Comparison of ENCODE assay signal across 12 cellular contexts in the genomic region with DNA sequence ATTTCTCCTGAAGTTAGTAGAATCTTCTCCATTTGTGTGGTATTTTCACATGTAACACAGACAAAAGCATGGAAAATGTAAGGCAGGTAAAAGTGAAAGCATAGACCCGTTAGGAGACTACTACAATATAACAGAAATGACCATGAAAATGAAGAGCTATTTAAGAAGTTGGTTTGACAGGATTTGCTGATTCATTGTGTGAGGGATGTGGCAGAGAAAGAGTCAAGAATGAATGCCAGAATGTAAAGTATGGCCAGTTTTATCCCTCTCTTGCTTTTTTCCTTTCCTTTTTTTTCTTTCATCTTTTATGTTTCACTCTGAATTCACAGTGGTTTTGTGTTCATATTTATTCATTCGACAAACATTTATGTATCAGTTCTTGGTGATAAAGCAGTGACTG.
DNase-seq lines count a peak whose midpoint lies in the region; ATAC-seq and TF ChIP-seq lines count a peak whose summit lies in the region.
"Had no signal": no experiment of that assay in that cellular context is flagged by ENCODE, and none has a peak within 500 bp of the region (broad histone marks: within the 10 kb centered on the region; RNA-seq: fewer than 3 reads in every experiment).

No MANE protein-coding gene starts in this region.

- peaks cover 21% of the 10 kb centered on the region for H3K4me1 Mint-ChIP-seq in mesothelial cell of epicardium
- no peaks in the 10 kb centered on the region for H3K4me1 Mint-ChIP-seq in stimulated activated memory B cell treated with anti-CD40 and anti-IgM and Interleukin-4, amounts not matched to agents 10 μg/mL and 1 μg/mL and 100 μg/mL, for 72 hours
- H3K4me1 Mint-ChIP-seq in CD4-positive, alpha-beta T cell (ENCODE audit: low read depth), result no peaks in the 10 kb centered on the region

- peaks cover 32% of the 10 kb centered on the region for H3K36me3 Mint-ChIP-seq in mesothelial cell of epicardium
- peaks cover 39% of the 10 kb centered on the region for H3K36me3 Mint-ChIP-seq in stimulated activated memory B cell treated with anti-CD40 and anti-IgM and Interleukin-4, amounts not matched to agents 10 μg/mL and 1 μg/mL and 100 μg/mL, for 72 hours
- peaks cover 9% of the 10 kb centered on the region for H3K36me3 Mint-ChIP-seq in CD4-positive, alpha-beta T cell (ENCODE audit: low read depth)

- H3K27ac ChIP-seq in CD4-positive, alpha-beta T cell (ENCODE audit: low read depth, low read length), result no peak overlapping the region

- H3K9me3 Mint-ChIP-seq in mesothelial cell of epicardium, result peaks cover 19% of the 10 kb centered on the region
- peaks cover 7% of the 10 kb centered on the region for H3K9me3 Mint-ChIP-seq in stimulated activated memory B cell treated with anti-CD40 and anti-IgM and Interleukin-4, amounts not matched to agents 10 μg/mL and 1 μg/mL and 100 μg/mL, for 72 hours
- no peaks in the 10 kb centered on the region for H3K9me3 Mint-ChIP-seq in CD4-positive, alpha-beta T cell

- CTCF ChIA-PET in CD4-positive, alpha-beta T cell (lab: Charles Lee), result no interaction called here

- POLR2A ChIA-PET in CD4-positive, alpha-beta T cell (lab: Charles Lee), result no interaction called here

- DNase-seq in GM12865 (ENCODE audit: low read depth), result peak; percentile 10
- peak; percentile 16 for DNase-seq in KG1 (lab: John Stamatoyannopoulos, UW)
- peak; percentile 52 for DNase-seq in amniotic epithelial cell (ENCODE audit: low read depth)
- DNase-seq in mesothelial cell of epicardium (ENCODE audit: low spot score in 2 of 2, unreplicated experiment in 2 of 2), result no peak
- DNase-seq in posterior cingulate gyrus, result no peak
- no peak for DNase-seq in CD4-positive, alpha-beta T cell
- DNase-seq: activated T-cell treated with anti-CD3 and anti-CD28 coated beads for 4 hours; DND-41; RPMI8226; stimulated activated naive B cell treated with anti-CD40 and anti-IgM and Interleukin-4, amounts not matched to agents 10 μg/mL and 1 μg/mL and 100 μg/mL, for 72 hours had no signal

- H3K9me3 ChIP-seq in CD4-positive, alpha-beta T cell (ENCODE audit: control insufficient read depth, low read length), result no peaks in the 10 kb centered on the region

- no peak overlapping the region for H3K4me3 ChIP-seq in GM12865 (ENCODE audit: low read depth, low read length)

- no peak overlapping the region for H3K4me3 Mint-ChIP-seq in mesothelial cell of epicardium
- no peak overlapping the region for H3K4me3 Mint-ChIP-seq in stimulated activated memory B cell treated with anti-CD40 and anti-IgM and Interleukin-4, amounts not matched to agents 10 μg/mL and 1 μg/mL and 100 μg/mL, for 72 hours
- H3K4me3 Mint-ChIP-seq in CD4-positive, alpha-beta T cell, result no peak overlapping the region
- H3K4me3 Mint-ChIP-seq: stimulated activated naive B cell treated with anti-CD40 and anti-IgM and Interleukin-4, amounts not matched to agents 10 μg/mL and 1 μg/mL and 100 μg/mL, for 72 hours had no signal

- no peak for ATAC-seq in GM19395 (IDR thresholded peaks at IDR 0.05; ENCODE audit: unreplicated experiment)
- ATAC-seq in stimulated activated memory B cell treated with anti-CD40 and anti-IgM and Interleukin-4, amounts not matched to agents 10 μg/mL and 1 μg/mL and 100 μg/mL, for 72 hours, result no peak
- ATAC-seq in CD4-positive, alpha-beta T cell (ENCODE audit: poor library complexity), result no peak
- ATAC-seq: stimulated activated naive B cell treated with anti-CD40 and anti-IgM and Interleukin-4, amounts not matched to agents 10 μg/mL and 1 μg/mL and 100 μg/mL, for 72 hours had no signal

- no peaks in the 10 kb centered on the region for H3K27me3 Mint-ChIP-seq in mesothelial cell of epicardium (ENCODE audit: low read depth)
- no peaks in the 10 kb centered on the region for H3K27me3 Mint-ChIP-seq in stimulated activated memory B cell treated with anti-CD40 and anti-IgM and Interleukin-4, amounts not matched to agents 10 μg/mL and 1 μg/mL and 100 μg/mL, for 72 hours
- no peaks in the 10 kb centered on the region for H3K27me3 Mint-ChIP-seq in CD4-positive, alpha-beta T cell
- H3K27me3 Mint-ChIP-seq: stimulated activated naive B cell treated with anti-CD40 and anti-IgM and Interleukin-4, amounts not matched to agents 10 μg/mL and 1 μg/mL and 100 μg/mL, for 72 hours had no signal

- H3K27ac Mint-ChIP-seq in mesothelial cell of epicardium, result peak overlapping the region; percentile 67
- H3K27ac Mint-ChIP-seq in stimulated activated memory B cell treated with anti-CD40 and anti-IgM and Interleukin-4, amounts not matched to agents 10 μg/mL and 1 μg/mL and 100 μg/mL, for 72 hours, result no peak overlapping the region
- no peak overlapping the region for H3K27ac Mint-ChIP-seq in CD4-positive, alpha-beta T cell
- H3K27ac Mint-ChIP-seq: stimulated activated naive B cell treated with anti-CD40 and anti-IgM and Interleukin-4, amounts not matched to agents 10 μg/mL and 1 μg/mL and 100 μg/mL, for 72 hours had no signal

- H3K27me3 ChIP-seq in CD4-positive, alpha-beta T cell (ENCODE audit: control insufficient read depth, insufficient read depth, low read length), result no peaks in the 10 kb centered on the region

- TF ChIP-seq CTCF in GM12865 (IDR thresholded peaks at IDR 0.05; ENCODE audit: insufficient read depth, low read depth, low read length, missing control alignments) (no peak), mesothelial cell of epicardium (IDR thresholded peaks at IDR 0.05; ENCODE audit: unreplicated experiment) (no peak)
- TF ChIP-seq CTCF in CD4-positive, alpha-beta T cell (IDR thresholded peaks at IDR 0.05), result no peak

- intact Hi-C loops in posterior cingulate gyrus (cut with DNase I), result no loop called here
- intact Hi-C loops in CD4-positive, alpha-beta T cell (cut with DNase I, micrococcal nuclease), result no loop called here

Comparison
In these comparisons a context has a peak if more than half of its experiments do, and no peak if none do; other contexts are left out.
1. DNase-seq: peak in GM12865 (single experiment), KG1 (single experiment) and amniotic epithelial cell (single experiment); none in mesothelial cell of epicardium (0 of 2), posterior cingulate gyrus (0 of 10) and CD4-positive, alpha-beta T cell (0 of 10).